26 cellular contexts compared by ENCODE assay signal in the genomic region with DNA sequence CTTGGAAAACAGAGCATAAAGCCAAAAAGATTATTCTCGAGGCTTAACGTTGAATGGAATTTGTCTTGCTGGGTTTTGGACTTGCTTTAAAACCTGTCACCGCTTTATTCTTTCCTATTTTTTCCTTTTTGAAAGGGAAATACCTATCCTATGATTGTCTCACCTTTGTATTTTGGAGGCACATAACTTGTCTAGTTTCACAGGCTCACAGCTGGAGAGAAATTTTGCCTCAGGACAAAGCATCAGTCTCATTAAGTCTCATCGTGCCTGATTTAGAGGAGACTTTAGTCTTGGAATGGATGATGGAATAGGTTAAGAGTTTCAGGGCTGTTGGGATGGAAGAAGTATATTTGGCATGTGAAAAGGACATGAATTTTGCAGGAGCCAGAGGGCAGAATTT.
"Had no signal": no experiment of that assay in that cellular context is flagged by ENCODE, and none has a peak within 500 bp of the region (broad histone marks: within the 10 kb centered on the region; RNA-seq: fewer than 3 reads in every experiment).

No MANE protein-coding gene starts in this region.

- H3K4me2 ChIP-seq: hepatocyte had no signal

- H3K27ac Mint-ChIP-seq: immature natural killer cell, mesothelial cell of epicardium had no signal

- H3K27me3 ChIP-seq: esophagus squamous epithelium, gastroesophageal sphincter, heart left ventricle, hepatocyte, left lung had no signal

- ATAC-seq: esophagus mucosa, gastroesophageal sphincter, heart left ventricle, left cardiac atrium, left lung, left ventricle myocardium superior, lower lobe of right lung, mucosa of descending colon had no signal

- FAIRE-seq: colon, endothelial cell of umbilical vein, frontal cortex had no signal

- H3K4me1 ChIP-seq: esophagus squamous epithelium, gastroesophageal sphincter, left lung, lower lobe of right lung had no signal

- H3K4me3 Mint-ChIP-seq: immature natural killer cell, mesothelial cell of epicardium had no signal

- H2AFZ ChIP-seq: hepatocyte had no signal

- H3K4me3 ChIP-seq: coronary artery, dorsolateral prefrontal cortex, esophagus squamous epithelium, gastroesophageal sphincter, heart left ventricle, hepatocyte, left lung, lower lobe of right lung, mucosa of descending colon had no signal

- H3K4me1 Mint-ChIP-seq: immature natural killer cell, mesothelial cell of epicardium had no signal

- H3K36me3 ChIP-seq: esophagus squamous epithelium, gastroesophageal sphincter, heart left ventricle, left lung, lower lobe of right lung had no signal

- H3K36me3 Mint-ChIP-seq: mesothelial cell of epicardium had no signal

- H3K9me3 ChIP-seq: esophagus squamous epithelium, gastroesophageal sphincter, heart left ventricle, left lung, lower lobe of right lung, mucosa of descending colon had no signal

- H3K27ac ChIP-seq: coronary artery, dorsolateral prefrontal cortex, epithelial cell of prostate, esophagus squamous epithelium, gastroesophageal sphincter, heart left ventricle, hepatocyte, left lung, lower lobe of right lung had no signal

- DNase-seq: dermis blood vessel endothelial cell; dorsolateral prefrontal cortex; effector CD4-positive, alpha-beta T cell; effector memory CD4-positive, alpha-beta T cell; erythroblast; esophagus squamous epithelium; foreskin fibroblast; heart left ventricle; hypothalamus; immature natural killer cell; islet precursor cell; left cardiac atrium; left lung; left ventricle myocardium superior; lower lobe of right lung; mesenchymal stem cell; mucosa of descending colon had no signal

- H3K79me2 ChIP-seq: hepatocyte had no signal
